ENCODE assay signal across 1 cellular context in genomic region chr14:85958069-85958468, GRCh38.
TF ChIP-seq lines count a peak whose summit lies in the region.

No MANE protein-coding gene starts in this region.

TF ChIP-seq in SK-N-SH, 30 proteins besides CTCF, POLR2A, EP300 and RAD21 (continued from another document):
- TF ChIP-seq FOXM1 (IDR thresholded peaks at IDR 0.05; ENCODE audit: low read depth) (no peak), SIN3A (IDR thresholded peaks at IDR 0.05; ENCODE audit: borderline replicate concordance, low read depth, low read length) (no peak), TAF1 (IDR thresholded peaks at IDR 0.05; ENCODE audit: borderline replicate concordance, low read depth, low read length) (no peak), GABPA (IDR thresholded peaks at IDR 0.05; ENCODE audit: low read depth) (no peak)
